In the genomic region with DNA sequence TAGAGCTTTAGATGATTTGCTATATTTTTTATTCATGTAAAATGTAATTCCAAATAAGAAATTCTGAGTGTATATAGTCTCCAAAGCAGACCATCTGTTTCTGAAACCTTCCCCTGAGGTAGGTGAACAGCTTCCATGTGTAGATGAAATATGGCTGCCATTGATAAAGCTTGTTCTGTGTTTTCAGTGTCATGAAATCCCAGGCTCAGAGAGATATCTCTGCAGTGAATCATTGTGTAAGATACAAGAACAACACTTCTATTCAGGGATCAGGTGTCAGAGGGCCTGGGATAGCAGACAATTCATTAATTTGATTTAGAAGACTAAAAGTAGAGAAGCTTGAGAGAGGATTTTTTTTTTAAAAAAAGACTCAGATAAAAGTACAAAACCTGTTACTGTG, we compare ENCODE assay signal across 1 cellular context.
TF ChIP-seq lines count a peak whose summit lies in the region.

No MANE protein-coding gene starts in this region.

TF ChIP-seq in IMR-90, 13 proteins besides CTCF, POLR2A, EP300 and RAD21:
- no peak for TF ChIP-seq FOS (IDR thresholded peaks at IDR 0.05; ENCODE audit: low read depth, low read length)
- peak; percentile 8; the same call in 1 of the 2 replicates for TF ChIP-seq CEBPB (IDR thresholded peaks at IDR 0.05; ENCODE audit: low read depth, low read length)
